ENCODE assay signal across 16 cellular contexts in the genomic region with DNA sequence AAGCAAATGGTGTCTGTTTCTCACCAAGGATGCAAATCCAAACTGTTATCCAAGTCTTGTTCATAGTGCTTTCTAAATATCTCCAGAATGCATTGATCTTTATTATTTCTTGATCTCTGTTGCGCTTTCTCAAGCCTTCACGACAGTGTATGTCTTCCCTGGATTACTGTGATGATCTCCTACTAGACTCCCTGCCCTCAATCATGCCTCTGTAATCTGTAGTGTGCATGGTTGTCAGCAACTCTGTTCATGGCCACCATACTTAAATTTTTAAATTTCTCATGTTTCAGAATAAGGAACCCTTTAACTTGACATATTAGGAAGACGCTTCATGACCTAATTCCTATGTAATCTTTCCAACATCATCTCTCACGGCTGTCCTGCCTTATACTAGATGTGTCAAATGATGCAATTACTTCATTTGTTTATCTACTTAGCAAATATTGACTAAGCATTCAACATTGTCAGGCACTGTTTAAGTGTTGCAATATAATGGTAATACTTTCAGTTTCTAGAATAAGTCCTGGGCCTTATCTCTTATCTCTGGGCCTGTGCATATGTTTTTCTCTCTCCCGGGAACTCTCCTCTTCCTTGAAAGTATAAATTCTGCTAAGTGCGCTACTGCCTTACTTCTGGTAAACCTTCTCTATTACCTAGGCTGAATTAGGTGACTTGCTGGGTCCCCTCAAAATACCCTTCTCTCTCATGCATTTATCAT. TPM values are rescaled to one million over a fixed set of nuclear protein-coding genes. Genes with fewer than 3 reads are reported as not detected.
DNase-seq lines count a peak whose midpoint lies in the region; ATAC-seq and TF ChIP-seq lines count a peak whose summit lies in the region.
"Had no signal": no experiment of that assay in that cellular context is flagged by ENCODE, and none has a peak within 500 bp of the region (broad histone marks: within the 10 kb centered on the region; RNA-seq: fewer than 3 reads in every experiment).

No MANE protein-coding gene starts in this region.

- H3K4me3 ChIP-seq in liver (ENCODE audit: low read depth in 1 of 3, low read length in 3 of 3) (no peak overlapping the region), uterus (no peak overlapping the region)

- H3K36me3 ChIP-seq in liver (ENCODE audit: control insufficient read depth in 4 of 4, insufficient read depth in 3 of 4, low read depth in 1 of 4, low read length in 3 of 4) (no peaks in the 10 kb centered on the region), uterus (no peaks in the 10 kb centered on the region)

- WGBS in liver = 54% methylated on average over 6 of the region's 6 CpGs

- H3K4me1 ChIP-seq in liver (ENCODE audit: control insufficient read depth in 4 of 4, insufficient read depth in 4 of 4, low read length in 3 of 4) (peaks cover 0 to 7% (median 0%) of the 10 kb centered on the region in 4 donors), uterus (no peaks in the 10 kb centered on the region)

- no peak overlapping the region for H3K9ac ChIP-seq in liver (ENCODE audit: low read depth in 1 of 2, low read length in 2 of 2)

- TF ChIP-seq RAD21 in liver (IDR thresholded peaks at IDR 0.05) = peak in 1 of 2 donors; percentile 21

- TF ChIP-seq CTCF in liver (IDR thresholded peaks at IDR 0.05; ENCODE audit: low read depth, low read length, missing input control) = no peak
- TF ChIP-seq CTCF in uterus (IDR thresholded peaks at IDR 0.05) = no peak

- no peak for ATAC-seq in HG02938 (IDR thresholded peaks at IDR 0.05; ENCODE audit: unreplicated experiment)
- no peak for ATAC-seq in GM21528 (IDR thresholded peaks at IDR 0.05; ENCODE audit: low FRiP score, unreplicated experiment)
- ATAC-seq: stimulated activated naive B cell treated with anti-CD40 and anti-IgM and Interleukin-4, amounts not matched to agents 10 μg/mL and 1 μg/mL and 100 μg/mL, for 72 hours had no signal

- H3K27ac ChIP-seq in liver (ENCODE audit: low read depth in 1 of 2, low read length in 2 of 2) (no peak overlapping the region), uterus (no peak overlapping the region)
- H3K27ac ChIP-seq: C4-2B, HL-60 had no signal

- intact Hi-C loops in uterus (cut with DNase I; ENCODE audit: low total_unique reads) = no loop called here

- TF ChIP-seq POLR2A in uterus (IDR thresholded peaks at IDR 0.05) = no peak

- H3K27me3 ChIP-seq in liver (ENCODE audit: control insufficient read depth in 4 of 4, insufficient read depth in 4 of 4, low read length in 3 of 4) = no peaks in the 10 kb centered on the region
- H3K27me3 ChIP-seq in uterus = no peaks in the 10 kb centered on the region

- no peaks in the 10 kb centered on the region for H3K9me3 ChIP-seq in liver (ENCODE audit: control insufficient read depth in 4 of 4, low read length in 3 of 4)
- no peaks in the 10 kb centered on the region for H3K9me3 ChIP-seq in uterus

- DNase-seq in EH (ENCODE audit: low read depth) (peak; percentile 58), MV-4-11 (lab: John Stamatoyannopoulos, UW) (peak; percentile 75), amniotic epithelial cell (ENCODE audit: low read depth) (peak; percentile 94), uterus (no peak), mucosa of gallbladder (ENCODE audit: low spot score) (no peak)
- DNase-seq: activated T-cell treated with anti-CD3 and anti-CD28 coated beads, Interleukin-2, amount 50 U/mL, for 1 hour; hypothalamus; NCI-H1092; NK-92 treated with Interleukin-12 subunit alpha and Interleukin-12 subunit beta, amount 100 ng/mL, for 24 hours; stimulated activated CD4-positive, alpha-beta T cell treated with anti-CD3 and anti-CD28 coated beads, Interleukin-2, amount 100 ng/mL, for 24 hours; stimulated activated naive B cell treated with anti-CD40 and anti-IgM and Interleukin-4, amounts not matched to agents 10 μg/mL and 1 μg/mL and 100 μg/mL, for 72 hours had no signal

TF ChIP-seq in liver, 16 proteins besides CTCF, POLR2A, EP300 and RAD21:
- TF ChIP-seq YY1 (IDR thresholded peaks at IDR 0.05) (peak; percentile 37), FOXA2 (IDR thresholded peaks at IDR 0.05) (peak; percentile 84), RXRA (IDR thresholded peaks at IDR 0.05) (peak; percentile 37 to 72), HNF4G (IDR thresholded peaks at IDR 0.05) (no peak), EGR1 (IDR thresholded peaks at IDR 0.05; ENCODE audit: low read depth in 2 of 2) (no peak), MAX (IDR thresholded peaks at IDR 0.05) (peak; percentile 57), HNF4A (conservative IDR thresholded peaks at IDR 0.05) (peak; percentile 53 to 62), GABPA (IDR thresholded peaks at IDR 0.05 in 1 of 2, conservative IDR thresholded peaks at IDR 0.05 in 1 of 2) (no peak), REST (IDR thresholded peaks at IDR 0.05) (no peak), TAF1 (conservative IDR thresholded peaks at IDR 0.05) (no peak), FOXA1 (IDR thresholded peaks at IDR 0.05) (no peak), JUND (IDR thresholded peaks at IDR 0.05) (peak; percentile 51 to 77), SP1 (IDR thresholded peaks at IDR 0.05) (peak; percentile 35)
- TF ChIP-seq, protein P1, sequence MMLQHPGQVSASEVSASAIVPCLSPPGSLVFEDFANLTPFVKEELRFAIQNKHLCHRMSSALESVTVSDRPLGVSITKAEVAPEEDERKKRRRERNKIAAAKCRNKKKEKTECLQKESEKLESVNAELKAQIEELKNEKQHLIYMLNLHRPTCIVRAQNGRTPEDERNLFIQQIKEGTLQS (IDR thresholded peaks at IDR 0.05) = peak; percentile 92
- TF ChIP-seq, protein P2, sequence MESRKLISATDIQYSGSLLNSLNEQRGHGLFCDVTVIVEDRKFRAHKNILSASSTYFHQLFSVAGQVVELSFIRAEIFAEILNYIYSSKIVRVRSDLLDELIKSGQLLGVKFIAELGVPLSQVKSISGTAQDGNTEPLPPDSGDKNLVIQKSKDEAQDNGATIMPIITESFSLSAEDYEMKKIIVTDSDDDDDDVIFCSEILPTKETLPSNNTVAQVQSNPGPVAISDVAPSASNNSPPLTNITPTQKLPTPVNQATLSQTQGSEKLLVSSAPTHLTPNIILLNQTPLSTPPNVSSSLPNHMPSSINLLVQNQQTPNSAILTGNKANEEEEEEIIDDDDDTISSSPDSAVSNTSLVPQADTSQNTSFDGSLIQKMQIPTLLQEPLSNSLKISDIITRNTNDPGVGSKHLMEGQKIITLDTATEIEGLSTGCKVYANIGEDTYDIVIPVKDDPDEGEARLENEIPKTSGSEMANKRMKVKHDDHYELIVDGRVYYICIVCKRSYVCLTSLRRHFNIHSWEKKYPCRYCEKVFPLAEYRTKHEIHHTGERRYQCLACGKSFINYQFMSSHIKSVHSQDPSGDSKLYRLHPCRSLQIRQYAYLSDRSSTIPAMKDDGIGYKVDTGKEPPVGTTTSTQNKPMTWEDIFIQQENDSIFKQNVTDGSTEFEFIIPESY (IDR thresholded peaks at IDR 0.05) = peak; percentile 58

RNA-seq across cellular contexts. Expression of gene AHI1, which starts 25.6 kb away (rescaled TPM):
- total RNA-seq in liver (10 to 100 TPM in 1 of 2 donors, 1 to 10 TPM in 1; 5.2 to 12.8 TPM), uterus (10 to 100 TPM; 43.5 to 85.1 (median 47.3) TPM), mucosa of gallbladder (20.0 TPM)
- 10 to 100 TPM in 1 of 2 donors, 1 to 10 TPM in 1; 2.0 to 14.4 TPM for polyA plus RNA-seq in liver

Comparison
In these comparisons a context has a peak if more than half of its experiments do, and no peak if none do; other contexts are left out.
1. DNase-seq: peak in EH (single experiment), MV-4-11 (single experiment) and amniotic epithelial cell (single experiment); none in uterus (0 of 2) and mucosa of gallbladder (single experiment).